ENCODE assay signal across 15 cellular contexts in the genomic region with DNA sequence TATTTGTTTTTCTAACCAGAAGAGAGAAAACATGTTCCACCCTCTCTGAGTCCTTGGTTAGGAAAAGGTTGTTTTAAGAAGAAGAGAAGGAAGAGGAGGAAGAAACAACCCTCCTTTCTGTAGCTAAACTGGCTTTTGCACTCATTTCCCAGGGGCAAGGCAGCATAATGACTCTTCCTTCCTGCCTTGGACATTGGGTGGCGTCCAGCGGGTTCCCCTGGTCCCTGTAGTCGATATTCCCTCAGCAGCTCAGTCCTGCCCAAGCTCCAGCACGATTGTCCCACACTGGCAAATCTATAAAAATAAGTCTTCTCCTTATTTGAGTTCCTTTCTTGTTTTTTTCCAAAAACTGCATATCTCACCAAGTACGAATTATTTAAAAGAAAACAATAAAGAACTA.
DNase-seq lines count a peak whose midpoint lies in the region; ATAC-seq, FAIRE-seq and TF ChIP-seq lines count a peak whose summit lies in the region.
"Had no signal": no experiment of that assay in that cellular context is flagged by ENCODE, and none has a peak within 500 bp of the region (broad histone marks: within the 10 kb centered on the region; RNA-seq: fewer than 3 reads in every experiment).

No MANE protein-coding gene starts in this region.

- peak overlapping the region; percentile 20 for H3K4me2 ChIP-seq in endothelial cell of umbilical vein (ENCODE audit: insufficient read depth, low read length)
- H3K4me2 ChIP-seq: BLaER1 had no signal

- H3K27ac Mint-ChIP-seq in neural crest cell (ENCODE audit: unreplicated experiment) = peak overlapping the region; percentile 86
- H3K27ac Mint-ChIP-seq in stimulated activated memory B cell treated with anti-CD40 and anti-IgM and Interleukin-4, amounts not matched to agents 10 μg/mL and 1 μg/mL and 100 μg/mL, for 72 hours = peak overlapping the region; percentile 77

- H3K79me2 ChIP-seq in endothelial cell of umbilical vein (ENCODE audit: control insufficient read depth, insufficient read depth, low read length) = no peaks in the 10 kb centered on the region

- WGBS in prostate gland = 81% methylated on average over 5 of the region's 5 CpGs

- FAIRE-seq in endothelial cell of umbilical vein (lab: Jason Lieb, UNC) = peak; percentile 79
- FAIRE-seq: K562 had no signal

- no peaks in the 10 kb centered on the region for H3K9me1 ChIP-seq in endothelial cell of umbilical vein (replicated peaks; ENCODE audit: control insufficient read depth, extremely low read depth, insufficient read depth, low read length)

- H3K4me3 Mint-ChIP-seq in neural crest cell = no peak overlapping the region
- no peak overlapping the region for H3K4me3 Mint-ChIP-seq in stimulated activated memory B cell treated with anti-CD40 and anti-IgM and Interleukin-4, amounts not matched to agents 10 μg/mL and 1 μg/mL and 100 μg/mL, for 72 hours

- ATAC-seq in Right ventricle myocardium inferior = peak; percentile 56
- no peak for ATAC-seq in stimulated activated memory B cell treated with anti-CD40 and anti-IgM and Interleukin-4, amounts not matched to agents 10 μg/mL and 1 μg/mL and 100 μg/mL, for 72 hours
- ATAC-seq in activated CD4-positive, CD25-positive, alpha-beta regulatory T cell treated with anti-CD3 and anti-CD28 coated beads, Interleukin-2, amount 50 U/mL, for 24 hours = no peak
- ATAC-seq: K562, PC-3 had no signal

- H3K4me3 ChIP-seq in right atrium auricular region = no peak overlapping the region
- no peak overlapping the region for H3K4me3 ChIP-seq in endothelial cell of umbilical vein (replicated peaks in 1 of 3; ENCODE audit: insufficient read depth in 1 of 3, low read depth in 1 of 3, low read length in 3 of 3)
- H3K4me3 ChIP-seq in prostate gland = no peak overlapping the region
- H3K4me3 ChIP-seq: BLaER1, GM23248, K562 had no signal

- H3K36me3 ChIP-seq in right atrium auricular region (no peaks in the 10 kb centered on the region), endothelial cell of umbilical vein (ENCODE audit: control insufficient read depth in 2 of 2, extremely low read depth in 1 of 2, insufficient read depth in 2 of 2, low read length in 2 of 2) (no peaks in the 10 kb centered on the region), prostate gland (no peaks in the 10 kb centered on the region)
- H3K36me3 ChIP-seq: BLaER1 had no signal

- H3K9me3 Mint-ChIP-seq in neural crest cell = peaks cover 16% of the 10 kb centered on the region
- H3K9me3 Mint-ChIP-seq in stimulated activated memory B cell treated with anti-CD40 and anti-IgM and Interleukin-4, amounts not matched to agents 10 μg/mL and 1 μg/mL and 100 μg/mL, for 72 hours = peaks cover 8% of the 10 kb centered on the region

- H3K27me3 ChIP-seq in right atrium auricular region (no peaks in the 10 kb centered on the region), endothelial cell of umbilical vein (ENCODE audit: control insufficient read depth in 2 of 2, insufficient read depth in 2 of 2, low read length in 2 of 2) (no peaks in the 10 kb centered on the region), prostate gland (replicated peaks; ENCODE audit: insufficient read depth) (no peaks in the 10 kb centered on the region)
- H3K27me3 ChIP-seq: BLaER1 had no signal

- TF ChIP-seq POLR2A in endothelial cell of umbilical vein (IDR thresholded peaks at IDR 0.05; ENCODE audit: low read depth, low read length) (no peak), prostate gland (IDR thresholded peaks at IDR 0.05) (no peak)

- H3K9me3 ChIP-seq in right atrium auricular region = no peaks in the 10 kb centered on the region
- H3K9me3 ChIP-seq in endothelial cell of umbilical vein (replicated peaks; ENCODE audit: control insufficient read depth, insufficient read depth, low read length) = no peaks in the 10 kb centered on the region
- no peaks in the 10 kb centered on the region for H3K9me3 ChIP-seq in prostate gland

- CTCF ChIA-PET in endothelial cell of umbilical vein (lab: Charles Lee) = interaction anchor here (0.8 to 1.5 kb wide), 8 partner anchors 9 to 174 kb away, joined by 3 to 8 read pairs (median 3); no protein-coding TSS in a partner anchor

- no peak overlapping the region for H3K27ac ChIP-seq in right atrium auricular region
- H3K27ac ChIP-seq in endothelial cell of umbilical vein (ENCODE audit: insufficient read depth, low read depth, low read length) = no peak overlapping the region
- H3K27ac ChIP-seq in prostate gland = no peak overlapping the region
- H3K27ac ChIP-seq: 22Rv1, BLaER1, GM23248 had no signal

- DNase-seq in Right ventricle myocardium inferior (ENCODE audit: missing footprints) (no peak), right atrium auricular region (ENCODE audit: low spot score) (no peak), endothelial cell of umbilical vein (ENCODE audit: low read depth, low spot score) (peak; percentile 37), neural crest cell (ENCODE audit: low read depth, low spot score) (no peak), iPS-NIHi11 (ENCODE audit: low spot score) (no peak), prostate gland (ENCODE audit: low spot score) (no peak)
- DNase-seq: GM23248, NCI-H1048, NCI-H1694, PC-3 had no signal

- H3K27me3 Mint-ChIP-seq in neural crest cell (ENCODE audit: low read depth) = no peaks in the 10 kb centered on the region
- H3K27me3 Mint-ChIP-seq in stimulated activated memory B cell treated with anti-CD40 and anti-IgM and Interleukin-4, amounts not matched to agents 10 μg/mL and 1 μg/mL and 100 μg/mL, for 72 hours = no peaks in the 10 kb centered on the region

- no TSS peak for BruUV-seq in endothelial cell of umbilical vein (replicated peaks; lab: Mats Ljungman, UMichigan)

- H3K4me1 ChIP-seq in right atrium auricular region (peaks cover 0 to 6% of the 10 kb centered on the region in 2 donors), endothelial cell of umbilical vein (ENCODE audit: control insufficient read depth, extremely low read depth, insufficient read depth, low read length) (peaks cover 9% of the 10 kb centered on the region), prostate gland (replicated peaks) (no peaks in the 10 kb centered on the region)
- H3K4me1 ChIP-seq: BLaER1 had no signal

- peak overlapping the region; percentile 5 for H2AFZ ChIP-seq in endothelial cell of umbilical vein (ENCODE audit: low read depth, low read length)
- H2AFZ ChIP-seq: GM23248 had no signal

- H4K20me1 ChIP-seq in endothelial cell of umbilical vein (replicated peaks; ENCODE audit: control insufficient read depth, extremely low read depth, insufficient read depth, low read length) = no peaks in the 10 kb centered on the region
- H4K20me1 ChIP-seq: BLaER1 had no signal

- H3K4me1 Mint-ChIP-seq in neural crest cell = peaks cover 24% of the 10 kb centered on the region
- peaks cover 86% of the 10 kb centered on the region for H3K4me1 Mint-ChIP-seq in stimulated activated memory B cell treated with anti-CD40 and anti-IgM and Interleukin-4, amounts not matched to agents 10 μg/mL and 1 μg/mL and 100 μg/mL, for 72 hours

- dilution Hi-C loops in endothelial cell of umbilical vein (cut with MboI; ENCODE audit: extremely low pct_ligation_motif_present, low sequenced_read_pairs) = no loop called here

- intact Hi-C loops in Right ventricle myocardium inferior (cut with DNase I) = no loop called here
- intact Hi-C loops in endothelial cell of umbilical vein (cut with micrococcal nuclease) = no loop called here
- intact Hi-C loops in prostate gland (cut with DNase I) = no loop called here

- H3K9ac ChIP-seq in endothelial cell of umbilical vein (replicated peaks; ENCODE audit: extremely low read depth, insufficient read depth, low read length) = no peak overlapping the region
- H3K9ac ChIP-seq: BLaER1, GM23248 had no signal

- TF ChIP-seq CTCF in right atrium auricular region (IDR thresholded peaks at IDR 0.05) (no peak), endothelial cell of umbilical vein (IDR thresholded peaks at IDR 0.05; ENCODE audit: extremely low read depth in 1 of 2, insufficient read depth in 1 of 2, low read depth in 1 of 2, low read length in 2 of 2) (no peak), neural crest cell (conservative IDR thresholded peaks at IDR 0.05) (no peak), prostate gland (IDR thresholded peaks at IDR 0.05) (no peak)

- POLR2A ChIA-PET in endothelial cell of umbilical vein (lab: Charles Lee) = no interaction called here

- H3K36me3 Mint-ChIP-seq in neural crest cell (ENCODE audit: low read depth) = peaks cover 12% of the 10 kb centered on the region
- peaks cover 49% of the 10 kb centered on the region for H3K36me3 Mint-ChIP-seq in stimulated activated memory B cell treated with anti-CD40 and anti-IgM and Interleukin-4, amounts not matched to agents 10 μg/mL and 1 μg/mL and 100 μg/mL, for 72 hours

TF ChIP-seq in endothelial cell of umbilical vein, 7 proteins besides CTCF, POLR2A, EP300 and RAD21:
- TF ChIP-seq JUN (IDR thresholded peaks at IDR 0.05; ENCODE audit: borderline replicate concordance, insufficient read depth, insufficient read length, low read depth) (no peak), FOS (IDR thresholded peaks at IDR 0.05; ENCODE audit: borderline replicate concordance, insufficient read depth, low read length) (no peak), MAX (IDR thresholded peaks at IDR 0.05; ENCODE audit: insufficient read depth, insufficient read length) (no peak), GATA2 (IDR thresholded peaks at IDR 0.05; ENCODE audit: insufficient read depth, insufficient read length, low read depth, low read length) (no peak), EZH2 (IDR thresholded peaks at IDR 0.05; ENCODE audit: borderline replicate concordance, low read depth, low read length, severe bottlenecking) (no peak), MYC (IDR thresholded peaks at IDR 0.05; ENCODE audit: low read depth, low read length) (no peak), POLR2AphosphoS5 (IDR thresholded peaks at IDR 0.05; ENCODE audit: insufficient read depth, low read depth, low read length) (no peak)
